Comparison of ENCODE assay signal across 27 cellular contexts in genomic region chr4:75953509-75953908, GRCh38. TPM values are rescaled to one million over a fixed set of nuclear protein-coding genes. Genes with fewer than 3 reads are reported as not detected.
"Had no signal": no experiment of that assay in that cellular context is flagged by ENCODE, and none has a peak within 500 bp of the region (broad histone marks: within the 10 kb centered on the region; RNA-seq: fewer than 3 reads in every experiment).

No MANE protein-coding gene starts in this region.

- H3K9me3 ChIP-seq: colonic mucosa, transverse colon, uterus had no signal

- H3K4me3 Mint-ChIP-seq: activated CD4-positive, alpha-beta memory T cell treated with anti-CD3 and anti-CD28 coated beads, Interleukin-2, amount 10 ng/mL, durations not matched to agents 7 days and 5 days; activated naive CD4-positive, alpha-beta T cell treated with anti-CD3 and anti-CD28 coated beads, Interleukin-2, amount 10 ng/mL, durations not matched to agents 7 days and 5 days; nephron progenitor cell; stimulated activated naive CD8-positive, alpha-beta T cell treated with anti-CD3 and anti-CD28 coated beads, Interleukin-15, Interleukin-2, amounts not matched to agents 100 ng/mL and 50 ng/mL, for 24 hours had no signal

- H3K36me3 ChIP-seq: uterus had no signal

- H3K4me1 ChIP-seq: colonic mucosa, uterus had no signal

- H3K9me3 Mint-ChIP-seq: activated CD4-positive, alpha-beta memory T cell treated with anti-CD3 and anti-CD28 coated beads, Interleukin-2, amount 10 ng/mL, durations not matched to agents 7 days and 5 days; activated naive CD4-positive, alpha-beta T cell treated with anti-CD3 and anti-CD28 coated beads, Interleukin-2, amount 10 ng/mL, durations not matched to agents 7 days and 5 days; activated T-helper 2 cell treated with anti-CD3 and anti-CD28 coated beads, Interferon-gamma antibody, Interleukin-2, Interleukin-4, amounts not matched to agents 10 μg/mL and 5 μg/mL and 100 μg/mL, durations not matched to agents 14 hours and 24 hours and 36 hours; nephron progenitor cell; stimulated activated naive CD8-positive, alpha-beta T cell treated with anti-CD3 and anti-CD28 coated beads, Interleukin-15, Interleukin-2, amounts not matched to agents 100 ng/mL and 50 ng/mL, for 24 hours had no signal

- H3K4me1 Mint-ChIP-seq: activated naive CD4-positive, alpha-beta T cell treated with anti-CD3 and anti-CD28 coated beads, Interleukin-2, amount 10 ng/mL, durations not matched to agents 7 days and 5 days; nephron progenitor cell had no signal

- H3K27ac Mint-ChIP-seq: activated CD4-positive, alpha-beta memory T cell treated with anti-CD3 and anti-CD28 coated beads, Interleukin-2, amount 10 ng/mL, durations not matched to agents 7 days and 5 days; activated naive CD4-positive, alpha-beta T cell treated with anti-CD3 and anti-CD28 coated beads, Interleukin-2, amount 10 ng/mL, durations not matched to agents 7 days and 5 days; activated T-helper 2 cell treated with anti-CD3 and anti-CD28 coated beads, Interferon-gamma antibody, Interleukin-2, Interleukin-4, amounts not matched to agents 10 μg/mL and 5 μg/mL and 100 μg/mL, durations not matched to agents 14 hours and 24 hours and 36 hours; nephron progenitor cell; stimulated activated naive CD8-positive, alpha-beta T cell treated with anti-CD3 and anti-CD28 coated beads, Interleukin-15, Interleukin-2, amounts not matched to agents 100 ng/mL and 50 ng/mL, for 24 hours had no signal

- ATAC-seq: esophagus mucosa, left cardiac atrium, SK-N-SH treated with all-trans-retinoic acid at 6 μM for 48 hours had no signal

- DNase-seq: activated CD4-positive, alpha-beta memory T cell treated with anti-CD3 and anti-CD28 coated beads, Interleukin-2, amount 10 ng/mL, durations not matched to agents 7 days and 5 days; activated CD4-positive, alpha-beta T cell treated with anti-CD3 and anti-CD28 coated beads for 48 hours; activated CD4-positive, CD25-positive, alpha-beta regulatory T cell; activated CD8-positive, alpha-beta memory T cell treated with anti-CD3 and anti-CD28 coated beads, Interleukin-2, amount 50 U/mL, for 4 hours; activated naive CD4-positive, alpha-beta T cell treated with anti-CD3 and anti-CD28 coated beads, Interleukin-2, amount 10 ng/mL, durations not matched to agents 7 days and 5 days; aorta; brain microvascular endothelial cell; central memory CD4-positive, alpha-beta T cell; colonic mucosa; hippocampal formation; left cardiac atrium; midbrain; nephron progenitor cell; nucleus accumbens; retina; stimulated activated CD4-positive, alpha-beta T cell treated with anti-CD3 and anti-CD28 coated beads, Interleukin-12 subunit alpha, Interleukin-12 subunit beta, amount 100 ng/mL, for 4 hours; stimulated activated CD4-positive, alpha-beta T cell treated with anti-CD3 and anti-CD28 coated beads, Interleukin-1b, Interleukin-23, amount 100 ng/mL, for 48 hours; T-helper 1 cell; T-helper 9 cell; transverse colon; uterus had no signal

- H3K4me3 ChIP-seq: colonic mucosa, lung, transverse colon, uterus had no signal

- H3K27me3 Mint-ChIP-seq: activated CD4-positive, alpha-beta memory T cell treated with anti-CD3 and anti-CD28 coated beads, Interleukin-2, amount 10 ng/mL, durations not matched to agents 7 days and 5 days; activated naive CD4-positive, alpha-beta T cell treated with anti-CD3 and anti-CD28 coated beads, Interleukin-2, amount 10 ng/mL, durations not matched to agents 7 days and 5 days; stimulated activated naive CD8-positive, alpha-beta T cell treated with anti-CD3 and anti-CD28 coated beads, Interleukin-15, Interleukin-2, amounts not matched to agents 100 ng/mL and 50 ng/mL, for 24 hours had no signal

- H3K27ac ChIP-seq: brain microvascular endothelial cell, colonic mucosa, transverse colon, uterus had no signal

- H3K27me3 ChIP-seq: brain microvascular endothelial cell, colonic mucosa, transverse colon, uterus had no signal

RNA-seq across cellular contexts. Expression of gene PPEF2, which starts 51.3 kb away (rescaled TPM):
- total RNA-seq: activated T-helper 2 cell treated with anti-CD3 and anti-CD28 coated beads, Interferon-gamma antibody, Interleukin-2, Interleukin-4, amounts not matched to agents 10 μg/mL and 5 μg/mL and 100 μg/mL, durations not matched to agents 14 hours and 24 hours and 36 hours; colonic mucosa; esophagus mucosa; glomerular endothelial cell; left cardiac atrium; lung had no signal

RNA-seq across cellular contexts. Expression of gene CXCL9, which starts 53.8 kb away (rescaled TPM):
- total RNA-seq: activated CD4-positive, alpha-beta memory T cell treated with anti-CD3 and anti-CD28 coated beads, Interleukin-2, amount 10 ng/mL, durations not matched to agents 7 days and 5 days; esophagus mucosa; glomerular endothelial cell had no signal
